In genomic region chr16:20262248-20262647, GRCh38 we compare ENCODE assay signal across 29 cellular contexts.
"Had no signal": no experiment of that assay in that cellular context is flagged by ENCODE, and none has a peak within 500 bp of the region (broad histone marks: within the 10 kb centered on the region; RNA-seq: fewer than 3 reads in every experiment).

No MANE protein-coding gene starts in this region.

- ATAC-seq: effector memory CD8-positive, alpha-beta T cell; esophagus mucosa; foreskin keratinocyte; gastrocnemius medialis; gastroesophageal sphincter; heart left ventricle; heart right ventricle had no signal

- H3K9me3 Mint-ChIP-seq: dendritic cell treated with granulocyte-macrophage colony-stimulating factor and Interleukin-4, amounts not matched to agents 40 ng/mL and 50 ng/mL, for 4 days had no signal

- H3K4me3 Mint-ChIP-seq: dendritic cell treated with granulocyte-macrophage colony-stimulating factor and Interleukin-4, amounts not matched to agents 40 ng/mL and 50 ng/mL, for 4 days; effector memory CD8-positive, alpha-beta T cell; endodermal cell had no signal

- H3K27me3 ChIP-seq: colonic mucosa, esophagus squamous epithelium, foreskin keratinocyte, gastrocnemius medialis had no signal

- H3K27ac Mint-ChIP-seq: dendritic cell treated with granulocyte-macrophage colony-stimulating factor and Interleukin-4, amounts not matched to agents 40 ng/mL and 50 ng/mL, for 4 days; effector memory CD8-positive, alpha-beta T cell; endodermal cell had no signal

- H3K4me1 ChIP-seq: colonic mucosa, esophagus muscularis mucosa, esophagus squamous epithelium, foreskin keratinocyte, gastrocnemius medialis, gastroesophageal sphincter, heart left ventricle, heart right ventricle had no signal

- H3K4me3 ChIP-seq: colonic mucosa, coronary artery, dorsolateral prefrontal cortex, esophagus muscularis mucosa, esophagus squamous epithelium, gastrocnemius medialis, gastroesophageal sphincter, heart left ventricle, heart right ventricle, hepatocyte had no signal

- H3K9me3 ChIP-seq: colonic mucosa, esophagus squamous epithelium, gastrocnemius medialis, gastroesophageal sphincter had no signal

- H3K4me2 ChIP-seq: hepatocyte had no signal

- H3K27ac ChIP-seq: colonic mucosa, coronary artery, dorsolateral prefrontal cortex, epithelial cell of prostate, esophagus muscularis mucosa, esophagus squamous epithelium, foreskin keratinocyte, gastrocnemius medialis, gastroesophageal sphincter, heart left ventricle, heart right ventricle, hepatocyte had no signal

- H3K36me3 ChIP-seq: colonic mucosa, esophagus muscularis mucosa, esophagus squamous epithelium, gastrocnemius medialis, gastroesophageal sphincter, heart left ventricle, heart right ventricle had no signal

- H2AFZ ChIP-seq: hepatocyte had no signal

- H3K79me2 ChIP-seq: hepatocyte had no signal

- FAIRE-seq: endometrium, endothelial cell of umbilical vein, frontal cortex had no signal

- DNase-seq: colonic mucosa; cortex of kidney; dermis blood vessel endothelial cell; dorsolateral prefrontal cortex; effector CD4-positive, alpha-beta T cell; effector CD8-positive, alpha-beta T cell; effector memory CD4-positive, alpha-beta T cell; effector memory CD8-positive, alpha-beta T cell; erythroblast; esophagus squamous epithelium; foreskin fibroblast; foreskin keratinocyte; foreskin melanocyte; gastrocnemius medialis; glutamatergic neuron; head of caudate nucleus; heart left ventricle; heart right ventricle had no signal
